In genomic region chr17:82869536-82869935, GRCh38 we compare ENCODE assay signal across 1 cellular context.
TF ChIP-seq lines count a peak whose summit lies in the region.

No MANE protein-coding gene starts in this region.

TF ChIP-seq in K562, 482 proteins besides CTCF, POLR2A, EP300 and RAD21:
- TF ChIP-seq TARDBP (IDR thresholded peaks at IDR 0.05): no peak
TF ChIP-seq in K562: peak in this region for 0.
